In the genomic region with DNA sequence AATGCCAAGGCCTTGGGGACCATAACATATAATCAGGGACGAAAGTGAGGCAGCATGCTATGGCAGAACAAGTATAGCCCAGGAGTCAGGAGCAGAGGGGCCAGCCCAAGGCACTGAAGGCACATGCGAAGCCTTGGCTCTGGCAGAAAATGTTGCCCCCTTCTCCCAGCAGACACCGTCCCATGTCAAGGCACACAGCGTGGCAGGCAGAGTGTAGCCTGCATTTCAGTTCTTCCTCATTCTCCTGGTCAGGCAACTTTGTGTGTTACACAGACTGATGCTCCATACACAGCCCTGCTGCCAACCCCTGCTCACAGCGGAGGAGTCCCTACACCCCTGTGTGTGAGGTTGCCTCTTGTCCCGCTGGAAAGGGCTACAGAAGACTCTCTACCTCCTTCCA, we compare ENCODE assay signal across 5 cellular contexts.
"Had no signal": no experiment of that assay in that cellular context is flagged by ENCODE, and none has a peak within 500 bp of the region (broad histone marks: within the 10 kb centered on the region; RNA-seq: fewer than 3 reads in every experiment).

No MANE protein-coding gene starts in this region.

- ATAC-seq: HepG2, K562 had no signal

- H3K27ac ChIP-seq: HL-60 had no signal

- DNase-seq: KBM-7, KG1 had no signal

- H3K4me3 ChIP-seq: K562 had no signal
